In the genomic region with DNA sequence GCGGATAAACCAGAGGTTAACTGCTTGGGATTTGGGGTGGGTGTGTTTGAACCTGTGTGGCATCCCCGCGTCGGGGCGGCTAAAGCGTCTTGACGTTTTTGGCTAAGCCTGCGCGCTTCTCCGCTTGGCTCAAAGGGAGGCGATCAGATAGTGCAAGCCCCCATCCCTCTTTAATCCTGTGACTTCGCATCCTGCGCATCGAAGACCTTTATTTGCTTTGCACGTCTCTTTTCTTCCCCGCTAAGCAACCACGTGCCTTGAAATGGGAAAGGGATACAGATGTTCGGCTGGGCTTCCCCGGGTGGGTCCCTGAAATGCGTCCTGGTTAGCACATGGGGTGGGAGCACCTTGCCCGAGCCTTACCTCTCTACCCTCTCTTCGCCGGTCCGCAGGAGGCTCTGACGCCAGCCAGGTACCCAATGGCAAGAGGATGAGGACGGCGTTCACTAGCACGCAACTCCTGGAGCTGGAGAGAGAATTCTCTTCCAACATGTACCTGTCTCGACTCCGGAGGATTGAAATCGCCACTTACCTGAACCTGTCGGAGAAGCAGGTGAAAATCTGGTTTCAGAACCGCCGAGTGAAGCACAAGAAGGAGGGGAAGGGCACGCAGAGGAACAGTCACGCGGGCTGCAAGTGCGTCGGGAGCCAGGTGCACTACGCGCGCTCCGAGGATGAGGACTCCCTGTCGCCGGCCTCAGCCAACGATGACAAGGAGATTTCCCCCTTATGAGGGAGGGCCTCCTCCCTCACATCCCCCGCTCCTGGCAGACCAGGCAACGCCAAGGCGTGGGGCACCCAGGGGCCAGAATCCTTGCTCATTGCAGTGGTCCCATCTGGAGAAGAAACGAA, we compare ENCODE assay signal across 8 cellular contexts. TPM values are rescaled to one million over a fixed set of nuclear protein-coding genes. Genes with fewer than 3 reads are reported as not detected.
DNase-seq lines count a peak whose midpoint lies in the region; ATAC-seq, FAIRE-seq and TF ChIP-seq lines count a peak whose summit lies in the region.

No MANE protein-coding gene starts in this region.

- no peak overlapping the region for H3K27ac Mint-ChIP-seq in activated naive CD8-positive, alpha-beta T cell

- TF ChIP-seq CTCF in HepG2 (CRISPR knock-in tag; IDR thresholded peaks at IDR 0.05) (no peak), right lobe of liver (IDR thresholded peaks at IDR 0.05) (no peak), lower lobe of right lung (IDR thresholded peaks at IDR 0.05) (no peak), upper lobe of right lung (IDR thresholded peaks at IDR 0.05) (no peak)

- peak overlapping the region in 1 of 3 experiments; percentile 28; a peak in 1 of 6 replicates for H3K4me3 ChIP-seq in HepG2 (replicated peaks in 1 of 3; ENCODE audit: insufficient read depth in 1 of 3, low read depth in 2 of 3, low read length in 3 of 3)
- H3K4me3 ChIP-seq in right lobe of liver = no peak overlapping the region
- peak overlapping the region; percentile 34 for H3K4me3 ChIP-seq in lower lobe of right lung
- H3K4me3 ChIP-seq in upper lobe of right lung = peak overlapping the region; percentile 19

- H3K9me3 Mint-ChIP-seq in activated naive CD8-positive, alpha-beta T cell (ENCODE audit: low read depth) = no peaks in the 10 kb centered on the region

- H3K36me3 ChIP-seq in HepG2 (replicated peaks in 1 of 2; ENCODE audit: control insufficient read depth in 1 of 2, insufficient read depth in 2 of 2, low read length in 2 of 2) = no peaks in the 10 kb centered on the region
- H3K36me3 ChIP-seq in right lobe of liver = no peaks in the 10 kb centered on the region
- no peaks in the 10 kb centered on the region for H3K36me3 ChIP-seq in lower lobe of right lung
- H3K36me3 ChIP-seq in upper lobe of right lung = no peaks in the 10 kb centered on the region

- H3K9me3 ChIP-seq in HepG2 (ENCODE audit: low read length) = no peaks in the 10 kb centered on the region
- no peaks in the 10 kb centered on the region for H3K9me3 ChIP-seq in right lobe of liver
- no peaks in the 10 kb centered on the region for H3K9me3 ChIP-seq in lower lobe of right lung
- H3K9me3 ChIP-seq in upper lobe of right lung = no peaks in the 10 kb centered on the region

- in situ Hi-C loops in HepG2 (cut with HindIII; ENCODE audit: extremely low pct_ligation_motif_present, low pct_unique_long_range_greater_than_20kb) = no loop called here

- no peaks in the 10 kb centered on the region for H4K20me1 ChIP-seq in HepG2 (ENCODE audit: insufficient read depth, low read length)

- no peaks in the 10 kb centered on the region for H3K36me3 Mint-ChIP-seq in activated naive CD8-positive, alpha-beta T cell

- H3K4me1 Mint-ChIP-seq in activated naive CD8-positive, alpha-beta T cell (ENCODE audit: low read depth) = peaks cover 43% of the 10 kb centered on the region

- peak overlapping the region; percentile 72 for H3K4me3 Mint-ChIP-seq in activated naive CD8-positive, alpha-beta T cell

- intact Hi-C loops in HepG2 (cut with micrococcal nuclease; ENCODE audit: unreplicated experiment) = loop anchor here (2.0 kb wide), 1 partner anchor 171 kb away; no protein-coding TSS in a partner anchor
- intact Hi-C loops in right lobe of liver (cut with DNase I) = no loop called here
- intact Hi-C loops in lower lobe of right lung (cut with DNase I) = no loop called here
- intact Hi-C loops in upper lobe of right lung (cut with DNase I) = no loop called here
- intact Hi-C loops in sciatic nerve (cut with DNase I) = no loop called here

- peaks cover 30% of the 10 kb centered on the region for H3K4me1 ChIP-seq in HepG2 (ENCODE audit: insufficient read depth, low read length)
- peaks cover 0 to 31% (median 10%) of the 10 kb centered on the region in 4 donors for H3K4me1 ChIP-seq in right lobe of liver
- H3K4me1 ChIP-seq in lower lobe of right lung = peaks cover 39% of the 10 kb centered on the region
- H3K4me1 ChIP-seq in upper lobe of right lung = peaks cover 23% of the 10 kb centered on the region

- peaks cover 65% of the 10 kb centered on the region for H3K27me3 Mint-ChIP-seq in activated naive CD8-positive, alpha-beta T cell

- ATAC-seq in HepG2 (no peak), right lobe of liver (no peak), lower lobe of right lung (no peak), upper lobe of right lung (no peak), sciatic nerve (no peak)

- peaks cover 8 to 86% of the 10 kb centered on the region in 2 experiments for H3K27me3 ChIP-seq in HepG2 (ENCODE audit: control insufficient read depth in 1 of 2, insufficient read depth in 2 of 2, low read length in 2 of 2)
- peaks cover 0 to 38% of the 10 kb centered on the region in 2 donors for H3K27me3 ChIP-seq in right lobe of liver
- H3K27me3 ChIP-seq in lower lobe of right lung (ENCODE audit: low read depth) = peaks cover 100% of the 10 kb centered on the region
- peaks cover 97% of the 10 kb centered on the region for H3K27me3 ChIP-seq in upper lobe of right lung

- POLR2A ChIA-PET in HepG2 (lab: Yijun Ruan, JAX) = no interaction called here

- TF ChIP-seq POLR2A in HepG2 (IDR thresholded peaks at IDR 0.05; ENCODE audit: insufficient read depth in 1 of 2, low read depth in 2 of 2, low read length in 2 of 2) (no peak), right lobe of liver (IDR thresholded peaks at IDR 0.05) (no peak)

- BruUV-seq in HepG2 (replicated peaks; lab: Mats Ljungman, UMichigan) = no TSS peak

- CTCF ChIA-PET in HepG2 (lab: Yijun Ruan, JAX; ENCODE audit: low intra/inter-chr PET ratio, low total read pairs) = no interaction called here

- H3K4me2 ChIP-seq in HepG2 (ENCODE audit: low read depth, low read length) = no peak overlapping the region

- TF ChIP-seq EP300 in HepG2 (IDR thresholded peaks at IDR 0.05; ENCODE audit: low read depth in 2 of 2, low read length in 2 of 2) (no peak), HepG2 (CRISPR knock-in tag; IDR thresholded peaks at IDR 0.05; ENCODE audit: borderline replicate concordance) (no peak)

- no peak overlapping the region for H3K27ac ChIP-seq in HepG2 (ENCODE audit: extremely low read length, insufficient read depth, low read length)
- H3K27ac ChIP-seq in right lobe of liver = no peak overlapping the region
- no peak overlapping the region for H3K27ac ChIP-seq in lower lobe of right lung
- H3K27ac ChIP-seq in upper lobe of right lung = no peak overlapping the region

- H3K9ac ChIP-seq in HepG2 (ENCODE audit: insufficient read depth, low read depth, low read length) = no peak overlapping the region

- no peak overlapping the region for H2AFZ ChIP-seq in HepG2 (ENCODE audit: low read length)

- TF ChIP-seq RAD21 in HepG2 (CRISPR knock-in tag; IDR thresholded peaks at IDR 0.05) = no peak

- DNase-seq in HepG2 (ENCODE audit: low spot score) (no peak), right lobe of liver (no peak), lower lobe of right lung (no peak), upper lobe of right lung (no peak), Ammon's horn (ENCODE audit: low spot score) (no peak), middle frontal gyrus (ENCODE audit: extremely low spot score, low spot score) (no peak), sciatic nerve (ENCODE audit: low spot score) (no peak)

- no peak for FAIRE-seq in HepG2 (lab: Jason Lieb, UNC)

- 32% methylated on average over 39 of the region's 50 CpGs for WGBS in HepG2 (ENCODE audit: low lambda C conversion rate)
- 8% methylated on average over 22 of the region's 50 CpGs for WGBS in right lobe of liver (ENCODE audit: insufficient coverage, low coverage, low lambda C conversion rate, missing lambda C conversion rate)

- no peaks in the 10 kb centered on the region for H3K79me2 ChIP-seq in HepG2 (ENCODE audit: insufficient read depth, low read length)

RNA-seq across cellular contexts. Expression of a gene that starts 1.5 kb away (rescaled TPM):
- total RNA-seq in HepG2 (2016; rRNA removed; fragmentation: Illumina TruSeq; extraction: Trizol) (not detected in 2 replicates), right lobe of liver (not detected), lower lobe of right lung (not detected), upper lobe of right lung (not detected), sciatic nerve (0.58 TPM)
- not detected in 2 replicates for total RNA-seq in HepG2 (2016; cell fraction: cytosol; rRNA removed; fragmentation: Illumina TruSeq; extraction: Trizol; ENCODE audit: low read depth)
- total RNA-seq in HepG2 (2016; cell fraction: insoluble cytoplasmic fraction; rRNA removed; fragmentation: Illumina TruSeq; extraction: Trizol) = not detected in 2 replicates
- total RNA-seq in HepG2 (2016; cell fraction: membrane; rRNA removed; fragmentation: Illumina TruSeq; extraction: Trizol) = not detected in 2 replicates
- not detected in 2 replicates for total RNA-seq in HepG2 (2016; cell fraction: nucleus; rRNA removed; fragmentation: Illumina TruSeq; extraction: Trizol)
- polyA plus RNA-seq in HepG2 (2011; rRNA removed) = not detected in 2 replicates
- polyA plus RNA-seq in HepG2 (2011; cell fraction: cytosol; rRNA removed) = not detected in 2 replicates
- polyA plus RNA-seq in HepG2 (2011; cell fraction: nucleus; rRNA removed) = not detected in 2 replicates
- polyA plus RNA-seq in HepG2 (2012) = not detected in 2 replicates
- not detected in 2 replicates for polyA plus RNA-seq in HepG2 (2016; cell fraction: cytosol; fragmentation: Illumina TruSeq; extraction: Trizol; ENCODE audit: low read depth)
- polyA plus RNA-seq in HepG2 (2016; cell fraction: insoluble cytoplasmic fraction; fragmentation: Illumina TruSeq; extraction: Trizol; ENCODE audit: low read depth) = not detected in 2 replicates
- polyA plus RNA-seq in HepG2 (2016; cell fraction: membrane; fragmentation: Illumina TruSeq; extraction: Trizol; ENCODE audit: low read depth) = not detected in 2 replicates
- polyA plus RNA-seq in HepG2 (2016; cell fraction: nucleus; fragmentation: Illumina TruSeq; extraction: Trizol; ENCODE audit: insufficient read depth, low read depth) = not detected in 2 replicates
- polyA minus RNA-seq in HepG2 (2011; rRNA and poly(A)+ RNA removed; ENCODE audit: low replicate concordance) = not detected in 2 replicates
- not detected in 2 replicates for polyA minus RNA-seq in HepG2 (2011; cell fraction: cytosol; rRNA and poly(A)+ RNA removed)
- not detected in 2 replicates for polyA minus RNA-seq in HepG2 (2011; cell fraction: nucleus; rRNA and poly(A)+ RNA removed)

RNA-seq across cellular contexts. Expression of a gene that starts 37.0 kb away (rescaled TPM):
- total RNA-seq in HepG2 (2016; rRNA removed; fragmentation: Illumina TruSeq; extraction: Trizol) = 16.6 and 17.2 TPM in 2 replicates
- 27.0 and 31.5 TPM in 2 replicates for total RNA-seq in HepG2 (2016; cell fraction: cytosol; rRNA removed; fragmentation: Illumina TruSeq; extraction: Trizol; ENCODE audit: low read depth)
- total RNA-seq in HepG2 (2016; cell fraction: insoluble cytoplasmic fraction; rRNA removed; fragmentation: Illumina TruSeq; extraction: Trizol) = 18.8 and 19.3 TPM in 2 replicates
- total RNA-seq in HepG2 (2016; cell fraction: membrane; rRNA removed; fragmentation: Illumina TruSeq; extraction: Trizol) = 33.0 and 34.2 TPM in 2 replicates
- 10.2 and 11.4 TPM in 2 replicates for total RNA-seq in HepG2 (2016; cell fraction: nucleus; rRNA removed; fragmentation: Illumina TruSeq; extraction: Trizol)
- 8.4 and 10.0 TPM in 2 replicates for polyA plus RNA-seq in HepG2 (2011; rRNA removed)
- polyA plus RNA-seq in HepG2 (2011; cell fraction: cytosol; rRNA removed) = 9.5 and 9.8 TPM in 2 replicates
- polyA plus RNA-seq in HepG2 (2011; cell fraction: nucleus; rRNA removed) = 8.4 and 9.8 TPM in 2 replicates
- 9.2 and 11.5 TPM in 2 replicates for polyA plus RNA-seq in HepG2 (2012)
- 20.0 and 21.8 TPM in 2 replicates for polyA plus RNA-seq in HepG2 (2016; cell fraction: cytosol; fragmentation: Illumina TruSeq; extraction: Trizol; ENCODE audit: low read depth)
- polyA plus RNA-seq in HepG2 (2016; cell fraction: insoluble cytoplasmic fraction; fragmentation: Illumina TruSeq; extraction: Trizol; ENCODE audit: low read depth) = 9.4 and 14.0 TPM in 2 replicates
- 20.0 and 26.0 TPM in 2 replicates for polyA plus RNA-seq in HepG2 (2016; cell fraction: membrane; fragmentation: Illumina TruSeq; extraction: Trizol; ENCODE audit: low read depth)
- 8.3 and 12.4 TPM in 2 replicates for polyA plus RNA-seq in HepG2 (2016; cell fraction: nucleus; fragmentation: Illumina TruSeq; extraction: Trizol; ENCODE audit: insufficient read depth, low read depth)
- 2.2 and 8.7 TPM in 2 replicates for polyA minus RNA-seq in HepG2 (2011; rRNA and poly(A)+ RNA removed; ENCODE audit: low replicate concordance)
- polyA minus RNA-seq in HepG2 (2011; cell fraction: cytosol; rRNA and poly(A)+ RNA removed) = 13.7 and 17.7 TPM in 2 replicates
- polyA minus RNA-seq in HepG2 (2011; cell fraction: nucleus; rRNA and poly(A)+ RNA removed) = 39.3 and 58.1 TPM in 2 replicates
- total RNA-seq in right lobe of liver = 10 to 100 TPM in 4 of 6 experiments, 1 to 10 TPM in 2; 8.4 to 22.9 (median 15.3) TPM
- total RNA-seq in lower lobe of right lung = 30.1 TPM
- total RNA-seq in upper lobe of right lung = 28.7 TPM
- 34.2 TPM for total RNA-seq in sciatic nerve

Comparison
In these comparisons a context has a peak if more than half of its experiments do, and no peak if none do; other contexts are left out.
1. H3K4me3 ChIP-seq: peak in lower lobe of right lung (single experiment) and upper lobe of right lung (single experiment); none in right lobe of liver (0 of 3).